ENCODE assay signal across 24 cellular contexts in genomic region chr3:24673596-24673995, GRCh38.
DNase-seq lines count a peak whose midpoint lies in the region; ATAC-seq, FAIRE-seq and TF ChIP-seq lines count a peak whose summit lies in the region.
"Had no signal": no experiment of that assay in that cellular context is flagged by ENCODE, and none has a peak within 500 bp of the region (broad histone marks: within the 10 kb centered on the region; RNA-seq: fewer than 3 reads in every experiment).

No MANE protein-coding gene starts in this region.

- H3K9me2 ChIP-seq in SK-N-SH = no peaks in the 10 kb centered on the region

- no peak for DNase-seq in SK-N-SH
- DNase-seq in NCI-H1694 (lab: John Stamatoyannopoulos, UW) = no peak
- DNase-seq in stimulated activated CD4-positive, alpha-beta T cell treated with anti-CD3 and anti-CD28 coated beads, Interleukin-12 subunit alpha, Interleukin-12 subunit beta, amount 100 ng/mL, for 4 hours = no peak
- DNase-seq: ACHN; BE2C; C1 segment of cervical spinal cord; CD4-positive, alpha-beta memory T cell; CD4-positive, CD25-positive, alpha-beta regulatory T cell; CD8-positive, alpha-beta memory T cell; COR-L47; DMS 273 treated with DMSO at 0.1 percent for 48 hours; DMS153; DMS53; DMS79; DND-41; EL; GDM1 had no signal

- no peak for TF ChIP-seq CTCF in SK-N-SH (IDR thresholded peaks at IDR 0.05)

- H3K4me1 ChIP-seq in SK-N-SH (ENCODE audit: control insufficient read depth in 1 of 2, insufficient read depth in 2 of 2, low read depth in 1 of 2, low read length in 1 of 2) = no peaks in the 10 kb centered on the region; a peak in 2 of 4 replicates
- H3K4me1 ChIP-seq: BE2C had no signal

- H3K27ac ChIP-seq in SK-N-SH (ENCODE audit: low read depth in 2 of 2, low read length in 1 of 2) = no peak overlapping the region
- H3K27ac ChIP-seq: 22Rv1, BLaER1 had no signal

- no peak overlapping the region for H3K4me3 ChIP-seq in SK-N-SH (ENCODE audit: low read depth in 2 of 2, low read length in 1 of 2)
- H3K4me3 ChIP-seq: BLaER1, GM12878 had no signal

- H2AFZ ChIP-seq in SK-N-SH (ENCODE audit: low read depth) = no peak overlapping the region

- H4K20me1 ChIP-seq in SK-N-SH (ENCODE audit: insufficient read depth) = no peaks in the 10 kb centered on the region
- H4K20me1 ChIP-seq: BLaER1 had no signal

- no peaks in the 10 kb centered on the region for H3F3A ChIP-seq in SK-N-SH (replicated peaks; ENCODE audit: insufficient read depth)

- no peak overlapping the region for H3K4me2 ChIP-seq in SK-N-SH
- H3K4me2 ChIP-seq: BLaER1 had no signal

- ATAC-seq in SK-N-SH treated with all-trans-retinoic acid at 6 μM for 48 hours = no peak
- ATAC-seq: GM12878 had no signal

- POLR2A ChIA-PET in SK-N-SH (lab: Yijun Ruan, JAX) = no interaction called here

- peak; percentile 24 for FAIRE-seq in islet of Langerhans (lab: Jason Lieb, UNC)
- FAIRE-seq: GM12878, GM12892, GM18507 had no signal

- no peak for TF ChIP-seq EP300 in SK-N-SH (IDR thresholded peaks at IDR 0.05; ENCODE audit: borderline replicate concordance in 1 of 2, low read depth in 1 of 2, low read length in 1 of 2)

- no peaks in the 10 kb centered on the region for H3K9me3 ChIP-seq in SK-N-SH
- H3K9me3 ChIP-seq: BE2C, BLaER1 had no signal

- CTCF ChIA-PET in SK-N-SH (lab: Yijun Ruan, JAX) = interaction anchor here (0.6 to 3.4 kb wide), 3 partner anchors 10 to 42 kb away, joined by 3 to 17 read pairs (median 3); no protein-coding TSS in a partner anchor

- no peaks in the 10 kb centered on the region for H3K79me2 ChIP-seq in SK-N-SH (ENCODE audit: insufficient read depth)

- 17% methylated on average over 1 of the region's 1 CpG for WGBS in SK-N-SH (ENCODE audit: low lambda C conversion rate)

- H3K36me3 ChIP-seq in SK-N-SH (replicated peaks in 1 of 2; ENCODE audit: control insufficient read depth in 1 of 2, insufficient read depth in 2 of 2, low read length in 1 of 2) = no peaks in the 10 kb centered on the region
- H3K36me3 ChIP-seq: BE2C, BLaER1 had no signal

- no peaks in the 10 kb centered on the region for H3K27me3 ChIP-seq in SK-N-SH (ENCODE audit: insufficient read depth)
- H3K27me3 ChIP-seq: BE2C, BLaER1 had no signal

- no peak overlapping the region for H3K9ac ChIP-seq in SK-N-SH
- H3K9ac ChIP-seq: BLaER1 had no signal

- TF ChIP-seq RAD21 in SK-N-SH (IDR thresholded peaks at IDR 0.05; ENCODE audit: low read length) = no peak

TF ChIP-seq in SK-N-SH treated with all-trans-retinoic acid at 6 μM for 48 hours, 23 proteins besides CTCF, POLR2A, EP300 and RAD21:
- 0 out of 2 replicates have a peak, but pooled peaks have one; percentile 41 for TF ChIP-seq ISL1 (CRISPR knock-in tag; IDR thresholded peaks at IDR 0.05)
- TF ChIP-seq TSHZ2 (CRISPR knock-in tag; IDR thresholded peaks at IDR 0.05) = no peak

TF ChIP-seq in SK-N-SH, 30 proteins besides CTCF, POLR2A, EP300 and RAD21:
- TF ChIP-seq POLR2AphosphoS5 (IDR thresholded peaks at IDR 0.05; ENCODE audit: low read depth, low read length) = no peak
